In genomic region chr15:64739216-64739976, GRCh38 we compare ENCODE assay signal across 15 cellular contexts. TPM values are rescaled to one million over a fixed set of nuclear protein-coding genes. Genes with fewer than 3 reads are reported as not detected.
A peak's percentile ranks its signal among the peaks of the same experiment; 100 is the strongest.
DNase-seq lines count a peak whose midpoint lies in the region; ATAC-seq and TF ChIP-seq lines count a peak whose summit lies in the region.
"Had no signal": no experiment of that assay in that cellular context is flagged by ENCODE, and none has a peak within 500 bp of the region (broad histone marks: within the 10 kb centered on the region; RNA-seq: fewer than 3 reads in every experiment).

No MANE protein-coding gene starts in this region.

- H3K27ac ChIP-seq in esophagus squamous epithelium, result peak overlapping the region; percentile 50 to 88 (median 78)
- peak overlapping the region; percentile 64 to 65 for H3K27ac ChIP-seq in mucosa of rectum (ENCODE audit: low read depth in 2 of 2, low read length in 2 of 2)
- peak overlapping the region; percentile 65 to 69 for H3K27ac ChIP-seq in testis
- H3K27ac ChIP-seq: neutrophil had no signal

- in situ Hi-C loops in GM13977 (cut with MboI; ENCODE audit: low pct_unique_long_range_greater_than_20kb, low sequenced_read_pairs, unreplicated experiment), result loop anchor here (10.0 kb wide), 1 partner anchor 165 kb away; no protein-coding TSS in a partner anchor

- no peaks in the 10 kb centered on the region for H3K27me3 ChIP-seq in esophagus squamous epithelium
- no peaks in the 10 kb centered on the region for H3K27me3 ChIP-seq in mucosa of rectum (ENCODE audit: control insufficient read depth in 2 of 2, insufficient read depth in 2 of 2, low read length in 2 of 2)
- no peaks in the 10 kb centered on the region for H3K27me3 ChIP-seq in testis
- H3K27me3 ChIP-seq: neutrophil had no signal

- peak overlapping the region; percentile 25 to 26 for H3K9ac ChIP-seq in mucosa of rectum (ENCODE audit: low read depth in 1 of 2, low read length in 2 of 2)

- no peak for TF ChIP-seq CTCF in esophagus squamous epithelium (IDR thresholded peaks at IDR 0.05)
- TF ChIP-seq CTCF in testis (IDR thresholded peaks at IDR 0.05), result no peak
- TF ChIP-seq CTCF in GM13977 (IDR thresholded peaks at IDR 0.05; ENCODE audit: extremely low read depth, insufficient read depth, missing control alignments), result no peak

- H3K4me3 ChIP-seq in esophagus squamous epithelium (peak overlapping the region in 3 of 4 donors; percentile 5 to 22 (median 6)), mucosa of rectum (ENCODE audit: low read length in 2 of 2) (peak overlapping the region in 1 of 2 donors; percentile 26), testis (no peak overlapping the region)

- H3K4me1 ChIP-seq in esophagus squamous epithelium (peaks cover 7 to 42% (median 8%) of the 10 kb centered on the region in 3 donors), mucosa of rectum (ENCODE audit: control insufficient read depth in 2 of 2, insufficient read depth in 2 of 2, low read length in 2 of 2) (peaks cover 0 to 6% of the 10 kb centered on the region in 2 donors), testis (peaks cover 15% of the 10 kb centered on the region)

- intact Hi-C loops in esophagus squamous epithelium (cut with DNase I), result no loop called here
- intact Hi-C loops in testis (cut with DNase I; ENCODE audit: low total_unique reads), result loop anchor here (5.0 to 10.0 kb wide), 2 partner anchors 83 to 165 kb away; no protein-coding TSS in a partner anchor

- H3K9me3 ChIP-seq in esophagus squamous epithelium (no peaks in the 10 kb centered on the region), mucosa of rectum (ENCODE audit: control insufficient read depth in 2 of 2, low read length in 2 of 2) (no peaks in the 10 kb centered on the region), testis (no peaks in the 10 kb centered on the region)
- H3K9me3 ChIP-seq: neutrophil had no signal

- DNase-seq in NCI-H1105 treated with DMSO at 0.1 percent for 48 hours (lab: John Stamatoyannopoulos, UW) (peak; percentile 48), esophagus squamous epithelium (lab: John Stamatoyannopoulos, UW) (no peak), testis (no peak), inferior parietal cortex (ENCODE audit: extremely low spot score) (no peak), SW480 (ENCODE audit: low spot score) (no peak), GM13977 (ENCODE audit: low spot score) (no peak)
- DNase-seq: activated CD4-positive, alpha-beta T cell treated with anti-CD3 and anti-CD28 coated beads for 1 hour; left cardiac atrium; NCI-H2029 treated with DMSO at 0.1 percent for 48 hours; NCI-H526 treated with DMSO at 0.1 percent for 48 hours had no signal

- 52 to 57% methylated on average over 6 to 10 of the region's 13 CpGs for WGBS in esophagus squamous epithelium, 2 donors
- 47 to 60% methylated on average over 9 to 13 of the region's 13 CpGs for WGBS in testis, 2 donors

- ATAC-seq in HG03108 (IDR thresholded peaks at IDR 0.05; ENCODE audit: unreplicated experiment), result no peak

- H3K36me3 ChIP-seq in esophagus squamous epithelium (no peaks in the 10 kb centered on the region), mucosa of rectum (ENCODE audit: control insufficient read depth in 2 of 2, insufficient read depth in 2 of 2, low read length in 2 of 2) (no peaks in the 10 kb centered on the region), testis (ENCODE audit: low read depth, missing control alignments) (no peaks in the 10 kb centered on the region)
- H3K36me3 ChIP-seq: neutrophil had no signal

- TF ChIP-seq POLR2A in esophagus squamous epithelium (IDR thresholded peaks at IDR 0.05), result no peak
- no peak for TF ChIP-seq POLR2A in testis (IDR thresholded peaks at IDR 0.05)

RNA-seq across cellular contexts. Expression of gene RBPMS2, which starts 36.0 kb away (rescaled TPM):
- 1 to 10 TPM in 2 of 4 donors, under 1 TPM in 1, not detected in 1; 0.75 to 5.0 (median 1.3) TPM for total RNA-seq in esophagus squamous epithelium
- 1 to 10 TPM; 5.0 to 5.8 TPM for total RNA-seq in testis
- 9.7 TPM for polyA plus RNA-seq in testis (ENCODE audit: insufficient read depth, low read depth, low replicate concordance)
- total RNA-seq: RPMI7951, temporal lobe had no signal

Comparison
In these comparisons a context has a peak if more than half of its experiments do, and no peak if none do; other contexts are left out.
1. H3K4me3 ChIP-seq: peak in esophagus squamous epithelium (3 of 4); none in testis (0 of 2).
2. Peak in every context shown above with its lines, with median percentiles within 50 percentile points of each other: H3K27ac ChIP-seq.